Comparison of ENCODE assay signal across 8 cellular contexts in genomic region chr15:85504739-85505676, GRCh38.
A peak's percentile ranks its signal among the peaks of the same experiment; 100 is the strongest.
DNase-seq lines count a peak whose midpoint lies in the region; ATAC-seq, FAIRE-seq and TF ChIP-seq lines count a peak whose summit lies in the region.

No MANE protein-coding gene starts in this region.

- peaks cover 75% of the 10 kb centered on the region for H3K4me1 Mint-ChIP-seq in activated T-cell treated with anti-CD3 and anti-CD28 coated beads, Interleukin-2, amount 50 U/mL, for 24 hours (ENCODE audit: low read depth)
- peaks cover 20% of the 10 kb centered on the region for H3K4me1 Mint-ChIP-seq in progenitor cell of endocrine pancreas (ENCODE audit: low read depth)

- no peak overlapping the region for H3K4me3 Mint-ChIP-seq in activated T-cell treated with anti-CD3 and anti-CD28 coated beads, Interleukin-2, amount 50 U/mL, for 24 hours
- H3K4me3 Mint-ChIP-seq in progenitor cell of endocrine pancreas (ENCODE audit: low read depth): no peak overlapping the region

- TF ChIP-seq EP300 in A549 (IDR thresholded peaks at IDR 0.05): no peak

- H3K27ac ChIP-seq in A549: peak overlapping the region in 1 of 2 experiments; percentile 6; a peak in 1 of 6 replicates

- peaks cover 15% of the 10 kb centered on the region; the same call in 2 of the 3 replicates for H3K4me1 ChIP-seq in A549

- ATAC-seq in A549 (peak; percentile 83 to 89; a peak in 4 of 6 replicates), GM19023 (IDR thresholded peaks at IDR 0.05; ENCODE audit: unreplicated experiment) (no peak)

- DNase-seq in A549 (ENCODE audit: low read depth in 1 of 2, low spot score in 1 of 2): peak; percentile 49 to 74
- DNase-seq in GM12864 (ENCODE audit: low read depth): peak; percentile 45
- DNase-seq in NCI-H460 (ENCODE audit: extremely low read depth, low read depth): peak; percentile 54
- no peak for DNase-seq in activated T-cell treated with anti-CD3 and anti-CD28 coated beads, Interleukin-2, amount 50 U/mL, for 24 hours
- DNase-seq in frontal cortex (ENCODE audit: low spot score in 2 of 2): peak in 1 of 2 donors; percentile 26
- no peak for DNase-seq in progenitor cell of endocrine pancreas (ENCODE audit: low spot score, unreplicated experiment)
- DNase-seq in NCI-H2107 (lab: John Stamatoyannopoulos, UW): no peak

- no peaks in the 10 kb centered on the region for H3K9me3 ChIP-seq in A549

- CTCF ChIA-PET in A549 (lab: Yijun Ruan, JAX): interaction anchor here (0.5 to 8.0 kb wide), 49 partner anchors 10 to 804 kb away, joined by 3 to 84 read pairs (median 4); no protein-coding TSS in a partner anchor

- FAIRE-seq in A549 (lab: Jason Lieb, UNC) (peak; percentile 93), frontal cortex (lab: Jason Lieb, UNC) (peak; percentile 64)

- peak; percentile 93 for TF ChIP-seq CTCF in A549 (IDR thresholded peaks at IDR 0.05)
- TF ChIP-seq CTCF in GM12864 (IDR thresholded peaks at IDR 0.05; ENCODE audit: low read depth, low read length, missing control alignments): peak; percentile 51
- peak; percentile 59 for TF ChIP-seq CTCF in progenitor cell of endocrine pancreas (IDR thresholded peaks at IDR 0.05; ENCODE audit: unreplicated experiment)

- H3K9me3 Mint-ChIP-seq in activated T-cell treated with anti-CD3 and anti-CD28 coated beads, Interleukin-2, amount 50 U/mL, for 24 hours: no peaks in the 10 kb centered on the region
- no peaks in the 10 kb centered on the region for H3K9me3 Mint-ChIP-seq in progenitor cell of endocrine pancreas (ENCODE audit: low read depth)

- H3K36me3 Mint-ChIP-seq in activated T-cell treated with anti-CD3 and anti-CD28 coated beads, Interleukin-2, amount 50 U/mL, for 24 hours (ENCODE audit: low read depth): peaks cover 9% of the 10 kb centered on the region
- H3K36me3 Mint-ChIP-seq in progenitor cell of endocrine pancreas (ENCODE audit: insufficient read depth): no peaks in the 10 kb centered on the region

- H3K27ac Mint-ChIP-seq in activated T-cell treated with anti-CD3 and anti-CD28 coated beads, Interleukin-2, amount 50 U/mL, for 24 hours: peak overlapping the region; percentile 0
- H3K27ac Mint-ChIP-seq in progenitor cell of endocrine pancreas: peak overlapping the region; percentile 82

- TF ChIP-seq POLR2A in A549 (IDR thresholded peaks at IDR 0.05; ENCODE audit: low read length): no peak

- H3K27me3 Mint-ChIP-seq in activated T-cell treated with anti-CD3 and anti-CD28 coated beads, Interleukin-2, amount 50 U/mL, for 24 hours: no peaks in the 10 kb centered on the region
- no peaks in the 10 kb centered on the region for H3K27me3 Mint-ChIP-seq in progenitor cell of endocrine pancreas

- H3K4me3 ChIP-seq in A549: no peak overlapping the region
- no peak overlapping the region for H3K4me3 ChIP-seq in GM12864 (ENCODE audit: low read depth, low read length)

- 80% methylated on average over 8 of the region's 8 CpGs for WGBS in A549 (ENCODE audit: missing lambda C conversion rate)

- POLR2A ChIA-PET in A549 (lab: Yijun Ruan, JAX): no interaction called here

- peak; percentile 69 to 74 for TF ChIP-seq RAD21 in A549 (conservative IDR thresholded peaks at IDR 0.05 in 1 of 2, IDR thresholded peaks at IDR 0.05 in 1 of 2)

- no peak overlapping the region for H3K4me2 ChIP-seq in A549

TF ChIP-seq in A549, 52 proteins besides CTCF, POLR2A, EP300 and RAD21:
- no peak for TF ChIP-seq HOXB5 (CRISPR knock-in tag; IDR thresholded peaks at IDR 0.05)
- no peak for TF ChIP-seq KDM5A (IDR thresholded peaks at IDR 0.05)
- TF ChIP-seq MAZ (IDR thresholded peaks at IDR 0.05; ENCODE audit: borderline replicate concordance, low read depth, low read length): no peak
- TF ChIP-seq CEBPB (IDR thresholded peaks at IDR 0.05): peak in 1 of 2 experiments; percentile 56; a peak in 1 of 4 replicates
- peak; percentile 87 for TF ChIP-seq SMC3 (IDR thresholded peaks at IDR 0.05)
- TF ChIP-seq CHD2 (IDR thresholded peaks at IDR 0.05; ENCODE audit: low read length, partially characterized antibody): no peak
- TF ChIP-seq BHLHE40 (IDR thresholded peaks at IDR 0.05; ENCODE audit: low read depth, low read length): no peak
- TF ChIP-seq NFE2L2 (conservative IDR thresholded peaks at IDR 0.05; ENCODE audit: low read length): no peak
- no peak for TF ChIP-seq TFCP2L1 (CRISPR knock-in tag; IDR thresholded peaks at IDR 0.05)
- peak; percentile 9 for TF ChIP-seq MAFK (IDR thresholded peaks at IDR 0.05; ENCODE audit: partially characterized antibody)

Comparison
In these comparisons a context has a peak if more than half of its experiments do, and no peak if none do; other contexts are left out.
1. DNase-seq: peak in A549 (2 of 2), GM12864 (single experiment) and NCI-H460 (single experiment); none in activated T-cell treated with anti-CD3 and anti-CD28 coated beads, Interleukin-2, amount 50 U/mL, for 24 hours (single experiment), progenitor cell of endocrine pancreas (single experiment) and NCI-H2107 (single experiment).
2. Peak in every context shown above with its lines, with median percentiles within 50 percentile points of each other: CTCF ChIP-seq.